Comparison of ENCODE assay signal across 1 cellular context in the genomic region with DNA sequence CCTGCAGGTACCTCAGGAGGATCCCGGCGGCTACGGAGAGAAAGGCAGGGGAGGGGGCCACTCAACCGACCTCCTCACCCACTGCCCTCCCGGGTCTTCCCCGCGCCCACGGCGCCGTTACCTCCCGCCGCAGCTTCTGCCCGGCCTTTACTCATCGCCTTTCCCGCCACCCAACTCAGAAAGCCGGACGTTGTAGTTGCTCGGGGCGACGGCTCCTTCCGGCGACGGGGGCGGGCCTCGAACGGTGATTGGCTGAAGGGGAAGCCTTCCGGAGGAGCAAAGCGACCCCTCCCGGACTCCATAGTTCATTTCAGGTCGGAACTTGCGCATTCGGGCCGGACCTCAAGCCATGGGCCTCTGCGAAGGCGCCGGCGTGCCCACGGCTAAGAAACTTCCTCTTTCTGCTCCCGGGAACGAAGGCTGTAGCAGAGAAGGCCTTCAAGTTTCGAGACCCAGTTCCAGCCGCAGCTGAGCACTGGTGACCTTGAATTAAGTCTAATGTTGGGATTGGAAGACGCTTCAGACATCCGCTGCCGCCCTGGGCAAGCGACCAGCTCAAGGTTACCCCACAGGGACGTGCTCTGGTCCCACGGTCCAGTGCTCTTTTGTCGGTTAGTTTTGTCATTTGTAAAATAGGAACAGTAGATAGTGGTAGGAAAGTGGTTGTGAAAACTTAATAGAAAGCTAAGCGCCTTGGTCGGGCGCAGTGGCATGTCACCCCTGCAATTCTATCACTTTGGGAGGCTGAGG.
A peak's percentile ranks its signal among the peaks of the same experiment; 100 is the strongest.
TF ChIP-seq lines count a peak whose summit lies in the region.

A gene with protein sequence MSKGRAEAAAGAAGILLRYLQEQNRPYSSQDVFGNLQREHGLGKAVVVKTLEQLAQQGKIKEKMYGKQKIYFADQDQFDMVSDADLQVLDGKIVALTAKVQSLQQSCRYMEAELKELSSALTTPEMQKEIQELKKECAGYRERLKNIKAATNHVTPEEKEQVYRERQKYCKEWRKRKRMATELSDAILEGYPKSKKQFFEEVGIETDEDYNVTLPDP (minus strand): TSS at position 198 of the 750 bp plus-strand sequence. CDS start 43 bp downstream, at position 155.

TF ChIP-seq in GM12878, 131 proteins besides CTCF, POLR2A, EP300 and RAD21 (continued from another document):
- TF ChIP-seq, protein P1, sequence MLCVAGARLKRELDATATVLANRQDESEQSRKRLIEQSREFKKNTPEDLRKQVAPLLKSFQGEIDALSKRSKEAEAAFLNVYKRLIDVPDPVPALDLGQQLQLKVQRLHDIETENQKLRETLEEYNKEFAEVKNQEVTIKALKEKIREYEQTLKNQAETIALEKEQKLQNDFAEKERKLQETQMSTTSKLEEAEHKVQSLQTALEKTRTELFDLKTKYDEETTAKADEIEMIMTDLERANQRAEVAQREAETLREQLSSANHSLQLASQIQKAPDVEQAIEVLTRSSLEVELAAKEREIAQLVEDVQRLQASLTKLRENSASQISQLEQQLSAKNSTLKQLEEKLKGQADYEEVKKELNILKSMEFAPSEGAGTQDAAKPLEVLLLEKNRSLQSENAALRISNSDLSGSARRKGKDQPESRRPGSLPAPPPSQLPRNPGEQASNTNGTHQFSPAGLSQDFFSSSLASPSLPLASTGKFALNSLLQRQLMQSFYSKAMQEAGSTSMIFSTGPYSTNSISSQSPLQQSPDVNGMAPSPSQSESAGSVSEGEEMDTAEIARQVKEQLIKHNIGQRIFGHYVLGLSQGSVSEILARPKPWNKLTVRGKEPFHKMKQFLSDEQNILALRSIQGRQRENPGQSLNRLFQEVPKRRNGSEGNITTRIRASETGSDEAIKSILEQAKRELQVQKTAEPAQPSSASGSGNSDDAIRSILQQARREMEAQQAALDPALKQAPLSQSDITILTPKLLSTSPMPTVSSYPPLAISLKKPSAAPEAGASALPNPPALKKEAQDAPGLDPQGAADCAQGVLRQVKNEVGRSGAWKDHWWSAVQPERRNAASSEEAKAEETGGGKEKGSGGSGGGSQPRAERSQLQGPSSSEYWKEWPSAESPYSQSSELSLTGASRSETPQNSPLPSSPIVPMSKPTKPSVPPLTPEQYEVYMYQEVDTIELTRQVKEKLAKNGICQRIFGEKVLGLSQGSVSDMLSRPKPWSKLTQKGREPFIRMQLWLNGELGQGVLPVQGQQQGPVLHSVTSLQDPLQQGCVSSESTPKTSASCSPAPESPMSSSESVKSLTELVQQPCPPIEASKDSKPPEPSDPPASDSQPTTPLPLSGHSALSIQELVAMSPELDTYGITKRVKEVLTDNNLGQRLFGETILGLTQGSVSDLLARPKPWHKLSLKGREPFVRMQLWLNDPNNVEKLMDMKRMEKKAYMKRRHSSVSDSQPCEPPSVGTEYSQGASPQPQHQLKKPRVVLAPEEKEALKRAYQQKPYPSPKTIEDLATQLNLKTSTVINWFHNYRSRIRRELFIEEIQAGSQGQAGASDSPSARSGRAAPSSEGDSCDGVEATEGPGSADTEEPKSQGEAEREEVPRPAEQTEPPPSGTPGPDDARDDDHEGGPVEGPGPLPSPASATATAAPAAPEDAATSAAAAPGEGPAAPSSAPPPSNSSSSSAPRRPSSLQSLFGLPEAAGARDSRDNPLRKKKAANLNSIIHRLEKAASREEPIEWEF (IDR thresholded peaks at IDR 0.05; ENCODE audit: insufficient replicate concordance, low read depth, low read length) = no peak
- TF ChIP-seq EGR1 (IDR thresholded peaks at IDR 0.05; ENCODE audit: borderline replicate concordance in 1 of 2, low read depth in 2 of 2, low read length in 2 of 2) (0 out of 3 replicates have a peak, but pooled peaks of 1 of the 2 experiments have one; percentile 10), MEF2B (IDR thresholded peaks at IDR 0.05; ENCODE audit: partially characterized antibody, poor library complexity, severe bottlenecking) (no peak), SMAD5 (IDR thresholded peaks at IDR 0.05; ENCODE audit: low read depth) (peak; percentile 92), ZNF384 (IDR thresholded peaks at IDR 0.05; ENCODE audit: borderline replicate concordance, low read depth, low read length) (no peak), CBFB (IDR thresholded peaks at IDR 0.05; ENCODE audit: low read depth) (no peak; the same call in 1 of the 2 replicates)
- TF ChIP-seq, protein P2, sequence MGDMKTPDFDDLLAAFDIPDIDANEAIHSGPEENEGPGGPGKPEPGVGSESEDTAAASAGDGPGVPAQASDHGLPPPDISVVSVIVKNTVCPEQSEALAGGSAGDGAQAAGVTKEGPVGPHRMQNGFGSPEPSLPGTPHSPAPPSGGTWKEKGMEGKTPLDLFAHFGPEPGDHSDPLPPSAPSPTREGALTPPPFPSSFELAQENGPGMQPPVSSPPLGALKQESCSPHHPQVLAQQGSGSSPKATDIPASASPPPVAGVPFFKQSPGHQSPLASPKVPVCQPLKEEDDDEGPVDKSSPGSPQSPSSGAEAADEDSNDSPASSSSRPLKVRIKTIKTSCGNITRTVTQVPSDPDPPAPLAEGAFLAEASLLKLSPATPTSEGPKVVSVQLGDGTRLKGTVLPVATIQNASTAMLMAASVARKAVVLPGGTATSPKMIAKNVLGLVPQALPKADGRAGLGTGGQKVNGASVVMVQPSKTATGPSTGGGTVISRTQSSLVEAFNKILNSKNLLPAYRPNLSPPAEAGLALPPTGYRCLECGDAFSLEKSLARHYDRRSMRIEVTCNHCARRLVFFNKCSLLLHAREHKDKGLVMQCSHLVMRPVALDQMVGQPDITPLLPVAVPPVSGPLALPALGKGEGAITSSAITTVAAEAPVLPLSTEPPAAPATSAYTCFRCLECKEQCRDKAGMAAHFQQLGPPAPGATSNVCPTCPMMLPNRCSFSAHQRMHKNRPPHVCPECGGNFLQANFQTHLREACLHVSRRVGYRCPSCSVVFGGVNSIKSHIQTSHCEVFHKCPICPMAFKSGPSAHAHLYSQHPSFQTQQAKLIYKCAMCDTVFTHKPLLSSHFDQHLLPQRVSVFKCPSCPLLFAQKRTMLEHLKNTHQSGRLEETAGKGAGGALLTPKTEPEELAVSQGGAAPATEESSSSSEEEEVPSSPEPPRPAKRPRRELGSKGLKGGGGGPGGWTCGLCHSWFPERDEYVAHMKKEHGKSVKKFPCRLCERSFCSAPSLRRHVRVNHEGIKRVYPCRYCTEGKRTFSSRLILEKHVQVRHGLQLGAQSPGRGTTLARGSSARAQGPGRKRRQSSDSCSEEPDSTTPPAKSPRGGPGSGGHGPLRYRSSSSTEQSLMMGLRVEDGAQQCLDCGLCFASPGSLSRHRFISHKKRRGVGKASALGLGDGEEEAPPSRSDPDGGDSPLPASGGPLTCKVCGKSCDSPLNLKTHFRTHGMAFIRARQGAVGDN (IDR thresholded peaks at IDR 0.05) = peak; percentile 90
- TF ChIP-seq, protein P3, sequence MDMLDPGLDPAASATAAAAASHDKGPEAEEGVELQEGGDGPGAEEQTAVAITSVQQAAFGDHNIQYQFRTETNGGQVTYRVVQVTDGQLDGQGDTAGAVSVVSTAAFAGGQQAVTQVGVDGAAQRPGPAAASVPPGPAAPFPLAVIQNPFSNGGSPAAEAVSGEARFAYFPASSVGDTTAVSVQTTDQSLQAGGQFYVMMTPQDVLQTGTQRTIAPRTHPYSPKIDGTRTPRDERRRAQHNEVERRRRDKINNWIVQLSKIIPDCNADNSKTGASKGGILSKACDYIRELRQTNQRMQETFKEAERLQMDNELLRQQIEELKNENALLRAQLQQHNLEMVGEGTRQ (IDR thresholded peaks at IDR 0.05; ENCODE audit: borderline replicate concordance, low read depth, low read length) = no peak
